In genomic region chr1:75133754-75134655, GRCh38 we compare ENCODE assay signal across 8 cellular contexts. TPM values are rescaled to one million over a fixed set of nuclear protein-coding genes. Genes with fewer than 3 reads are reported as not detected.
A peak's percentile ranks its signal among the peaks of the same experiment; 100 is the strongest.
DNase-seq lines count a peak whose midpoint lies in the region; ATAC-seq and TF ChIP-seq lines count a peak whose summit lies in the region.
"Had no signal": no experiment of that assay in that cellular context is flagged by ENCODE, and none has a peak within 500 bp of the region (broad histone marks: within the 10 kb centered on the region; RNA-seq: fewer than 3 reads in every experiment).

Gene LHX8, plus strand, starts transcription at chr1:75134388. Its CDS starts 2,227 bp downstream, at chr1:75136615.

- DNase-seq in GM12864 (ENCODE audit: low read depth) (peak; percentile 12), NT2/D1 (ENCODE audit: low read depth, low spot score) (peak; percentile 63), esophagus squamous epithelium (lab: John Stamatoyannopoulos, UW) (no peak), psoas muscle (no peak), DMS79 (lab: John Stamatoyannopoulos, UW) (no peak), kidney tubule cell (ENCODE audit: low spot score) (no peak)

- TF ChIP-seq CTCF in GM12864 (IDR thresholded peaks at IDR 0.05; ENCODE audit: low read depth, low read length, missing control alignments), result no peak
- TF ChIP-seq CTCF in esophagus squamous epithelium (IDR thresholded peaks at IDR 0.05), result no peak
- TF ChIP-seq CTCF in psoas muscle (IDR thresholded peaks at IDR 0.05), result no peak

- H3K4me1 ChIP-seq in NT2/D1 (ENCODE audit: insufficient read depth, insufficient read length) (peaks cover 7% of the 10 kb centered on the region), esophagus squamous epithelium (peaks cover 10 to 35% (median 15%) of the 10 kb centered on the region in 3 donors), psoas muscle (no peaks in the 10 kb centered on the region)

- TF ChIP-seq POLR2A in esophagus squamous epithelium (IDR thresholded peaks at IDR 0.05), result no peak

- intact Hi-C loops in esophagus squamous epithelium (cut with DNase I), result no loop called here
- intact Hi-C loops in psoas muscle (cut with DNase I), result no loop called here

- peak within 1 kb of the TSS; percentile 61 for H3K9ac ChIP-seq in NT2/D1 (ENCODE audit: insufficient read length, low read depth)

- H3K27me3 ChIP-seq in NT2/D1 (ENCODE audit: insufficient read depth, insufficient read length), result peaks cover 99% of the 10 kb centered on the region
- H3K27me3 ChIP-seq in esophagus squamous epithelium, result peaks cover 29 to 100% (median 59%) of the 10 kb centered on the region in 4 donors
- peaks cover 8 to 98% (median 56%) of the 10 kb centered on the region in 3 donors for H3K27me3 ChIP-seq in psoas muscle (ENCODE audit: insufficient read depth in 3 of 3, low read length in 2 of 3)

- H3K27ac ChIP-seq in esophagus squamous epithelium, result peak within 1 kb of the TSS in 3 of 4 donors; percentile 36 to 90 (median 36)
- no peak within 1 kb of the TSS for H3K27ac ChIP-seq in psoas muscle

- no peaks in the 10 kb centered on the region for H3K36me3 ChIP-seq in NT2/D1 (ENCODE audit: insufficient read depth, insufficient read length, low read length)
- H3K36me3 ChIP-seq in esophagus squamous epithelium, result no peaks in the 10 kb centered on the region
- no peaks in the 10 kb centered on the region for H3K36me3 ChIP-seq in psoas muscle (ENCODE audit: insufficient read depth in 1 of 2, low read depth in 1 of 2)

- peak within 1 kb of the TSS; percentile 45 for H3K4me3 ChIP-seq in GM12864 (ENCODE audit: low read depth, low read length)
- H3K4me3 ChIP-seq in NT2/D1 (ENCODE audit: insufficient read length, low read depth), result peak within 1 kb of the TSS; percentile 64
- peak within 1 kb of the TSS in 3 of 4 donors; percentile 31 to 65 (median 44) for H3K4me3 ChIP-seq in esophagus squamous epithelium
- peak within 1 kb of the TSS; percentile 50 for H3K4me3 ChIP-seq in psoas muscle

- ATAC-seq in psoas muscle (no peak), GM21423 (IDR thresholded peaks at IDR 0.05; ENCODE audit: unreplicated experiment) (no peak)

- no peaks in the 10 kb centered on the region for H3K9me3 ChIP-seq in NT2/D1 (ENCODE audit: insufficient read depth, low read length)
- no peaks in the 10 kb centered on the region for H3K9me3 ChIP-seq in esophagus squamous epithelium
- H3K9me3 ChIP-seq in psoas muscle, result no peaks in the 10 kb centered on the region

- 13 to 24% methylated on average over 21 of the region's 23 CpGs for WGBS in esophagus squamous epithelium, 2 donors
- 10 to 13% (median 12%) methylated on average over 23 of the region's 23 CpGs for WGBS in psoas muscle, 3 donors

RNA-seq across cellular contexts. Expression of gene LHX8, which starts in this region (rescaled TPM):
- total RNA-seq in esophagus squamous epithelium, result 1 to 10 TPM in 1 of 4 donors, under 1 TPM in 1, not detected in 2; 0.23 to 1.3 TPM
- not detected for total RNA-seq in psoas muscle
- polyA plus RNA-seq in psoas muscle, result not detected
- total RNA-seq: dermis microvascular lymphatic vessel endothelial cell had no signal

Comparison
In these comparisons a context has a peak if more than half of its experiments do, and no peak if none do; other contexts are left out.
1. DNase-seq: peak in GM12864 (single experiment) and NT2/D1 (single experiment); none in esophagus squamous epithelium (single experiment), psoas muscle (0 of 2), DMS79 (single experiment) and kidney tubule cell (single experiment).
2. Peak in every context shown above with its lines, with median percentiles within 50 percentile points of each other: H3K4me3 ChIP-seq.